In the genomic region with DNA sequence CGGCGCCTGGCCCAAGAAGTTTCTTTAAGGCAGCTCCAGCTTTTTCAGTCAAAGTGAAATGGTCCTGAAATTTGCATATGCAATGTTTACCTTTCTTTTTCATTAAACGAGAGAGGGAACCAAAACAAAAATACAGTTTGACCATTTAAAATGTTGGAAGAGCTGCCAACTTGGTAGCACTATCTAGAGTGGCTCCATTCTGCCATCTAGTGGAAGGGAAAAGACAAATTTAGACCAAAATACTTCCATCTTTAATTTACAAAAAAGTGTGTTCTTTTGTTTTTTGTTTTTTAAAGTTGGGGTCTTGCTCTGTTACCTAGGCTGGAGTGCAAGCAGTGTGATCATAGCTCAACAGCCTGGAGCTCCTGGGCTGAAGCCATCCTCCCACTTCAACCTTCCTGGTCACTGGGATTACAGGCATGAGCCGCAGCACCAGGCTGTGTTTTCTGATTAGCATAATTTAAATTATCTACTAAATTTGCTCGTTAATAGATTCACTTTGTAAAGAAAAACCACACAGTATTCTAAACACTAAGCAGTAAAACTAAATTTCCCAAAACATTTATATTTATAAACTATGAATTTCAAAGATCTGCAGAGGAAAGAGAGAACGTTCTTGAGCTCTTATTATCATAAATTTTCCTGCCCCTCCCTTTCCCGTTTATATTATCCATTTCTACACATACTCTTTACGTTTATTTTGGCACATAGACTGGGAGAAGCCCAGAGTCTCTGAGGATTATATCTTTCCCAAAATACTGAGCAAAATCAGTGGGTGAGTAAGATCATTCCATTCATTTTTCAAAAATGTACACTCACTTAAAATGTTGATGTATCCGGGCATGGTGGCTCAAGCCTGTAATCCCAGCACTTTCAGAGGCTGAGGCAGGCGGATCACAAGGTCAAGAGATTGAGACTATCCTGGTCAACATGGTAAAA, we compare ENCODE assay signal across 8 cellular contexts. TPM values are rescaled to one million over a fixed set of nuclear protein-coding genes. Genes with fewer than 3 reads are reported as not detected.
A peak's percentile ranks its signal among the peaks of the same experiment; 100 is the strongest.
DNase-seq lines count a peak whose midpoint lies in the region; ATAC-seq and TF ChIP-seq lines count a peak whose summit lies in the region.

No MANE protein-coding gene starts in this region.

- H3K9me3 ChIP-seq in DND-41 (ENCODE audit: insufficient read depth, low read length, severe bottlenecking) (no peaks in the 10 kb centered on the region), Karpas-422 (ENCODE audit: low read length) (no peaks in the 10 kb centered on the region)

- no peaks in the 10 kb centered on the region for H3K79me2 ChIP-seq in DND-41 (ENCODE audit: insufficient read depth, low read length)
- no peaks in the 10 kb centered on the region for H3K79me2 ChIP-seq in Karpas-422 (ENCODE audit: low read length)

- no peaks in the 10 kb centered on the region for H3K27me3 Mint-ChIP-seq in osteocyte (ENCODE audit: unreplicated experiment)

- peaks cover 6% of the 10 kb centered on the region for H3K4me1 ChIP-seq in DND-41 (ENCODE audit: insufficient read depth, low read length)
- H3K4me1 ChIP-seq in Karpas-422 (ENCODE audit: low read length) = peaks cover 19% of the 10 kb centered on the region

- TF ChIP-seq CTCF in DND-41 (IDR thresholded peaks at IDR 0.05; ENCODE audit: borderline replicate concordance, extremely low read depth, low read length, poor library complexity, severe bottlenecking) (peak; percentile 70), osteocyte (IDR thresholded peaks at IDR 0.05) (peak; percentile 75)

- peak overlapping the region; percentile 93 for H3K27ac Mint-ChIP-seq in osteocyte (ENCODE audit: unreplicated experiment)

- H2AFZ ChIP-seq in DND-41 (ENCODE audit: low read depth, low read length) = no peak overlapping the region
- peak overlapping the region; percentile 85 for H2AFZ ChIP-seq in Karpas-422 (ENCODE audit: low read length)

- H3K27me3 ChIP-seq in DND-41 (ENCODE audit: insufficient read depth, low read length, poor library complexity) = peaks cover 17% of the 10 kb centered on the region
- 0 out of 2 replicates have a peak, but pooled peaks cover 3% of the 10 kb centered on the region for H3K27me3 ChIP-seq in Karpas-422 (ENCODE audit: low read length)

- H3K9me2 ChIP-seq in Karpas-422 (replicated peaks; ENCODE audit: insufficient read depth, low read length) = no peaks in the 10 kb centered on the region

- peaks cover 49% of the 10 kb centered on the region for H3K4me1 Mint-ChIP-seq in osteocyte (ENCODE audit: unreplicated experiment)

- ATAC-seq in DND-41 (ENCODE audit: insufficient read depth, low read depth) (peak; percentile 63; the same call in 2 of the 3 replicates), GM21515 (IDR thresholded peaks at IDR 0.05; ENCODE audit: unreplicated experiment) (no peak)

- no peaks in the 10 kb centered on the region for H3K36me3 ChIP-seq in DND-41 (ENCODE audit: insufficient read depth, low read length)
- no peaks in the 10 kb centered on the region for H3K36me3 ChIP-seq in Karpas-422 (ENCODE audit: insufficient read depth, low read length)

- no peak overlapping the region for H3K4me2 ChIP-seq in DND-41 (ENCODE audit: insufficient read depth, low read length)
- peak overlapping the region; percentile 66 for H3K4me2 ChIP-seq in Karpas-422 (ENCODE audit: low read depth, low read length, poor library complexity, severe bottlenecking)

- TF ChIP-seq POLR2A in erythroblast (IDR thresholded peaks at IDR 0.05; ENCODE audit: low read length) = no peak

- H4K20me1 ChIP-seq in DND-41 (ENCODE audit: insufficient read depth, low read length) (no peaks in the 10 kb centered on the region; the same call in 1 of the 2 replicates), Karpas-422 (ENCODE audit: insufficient read depth, low read depth, low read length) (peaks cover 4% of the 10 kb centered on the region; the same call in 1 of the 2 replicates)

- no peaks in the 10 kb centered on the region for H3K9me3 Mint-ChIP-seq in osteocyte (ENCODE audit: unreplicated experiment)

- DNase-seq in DND-41 (no peak), Karpas-422 (peak; percentile 91), RKO (ENCODE audit: low spot score) (peak; percentile 69), erythroblast (lab: John Stamatoyannopoulos, UW) (peak; percentile 68 to 83), osteocyte (ENCODE audit: extremely low spot score, unreplicated experiment) (peak; percentile 36), activated gamma-delta T cell treated with Interleukin-2 at 50 U/mL for 16 hours (no peak)
- DNase-seq in effector CD8-positive, alpha-beta T cell (lab: John Stamatoyannopoulos, UW) = no peak

- H3K27ac ChIP-seq in DND-41 (ENCODE audit: low read length) = no peak overlapping the region
- no peak overlapping the region for H3K27ac ChIP-seq in Karpas-422 (ENCODE audit: low read length)

- H3K4me3 ChIP-seq in DND-41 (ENCODE audit: low read depth in 1 of 2, low read length in 2 of 2) (no peak overlapping the region), Karpas-422 (ENCODE audit: low read length) (no peak overlapping the region)

- no peaks in the 10 kb centered on the region for H3K36me3 Mint-ChIP-seq in osteocyte (ENCODE audit: unreplicated experiment)

- H3K9ac ChIP-seq in DND-41 (ENCODE audit: low read depth, low read length) (no peak overlapping the region), Karpas-422 (ENCODE audit: low read length) (peak overlapping the region; percentile 30; the same call in 1 of the 2 replicates)

- peak overlapping the region; percentile 63 for H3K4me3 Mint-ChIP-seq in osteocyte (ENCODE audit: unreplicated experiment)

RNA-seq across cellular contexts. Expression of gene RFC4, which starts 15.4 kb away (rescaled TPM):
- total RNA-seq in Karpas-422 (2014; rRNA removed; shearing (Covaris generic); ENCODE audit: low replicate concordance) = 59.7 and 80.7 TPM in 2 replicates
- 17.2 and 18.1 TPM in 2 replicates for total RNA-seq in osteocyte

RNA-seq across cellular contexts. Expression of gene ADIPOQ, which starts 20.8 kb away (rescaled TPM):
- not detected in 2 replicates for total RNA-seq in Karpas-422 (2014; rRNA removed; shearing (Covaris generic); ENCODE audit: low replicate concordance)
- not detected in 2 replicates for total RNA-seq in osteocyte

RNA-seq across cellular contexts. Expression of gene EIF4A2, which starts 38.3 kb away (rescaled TPM):
- 541 and 657 TPM in 2 replicates for total RNA-seq in Karpas-422 (2014; rRNA removed; shearing (Covaris generic); ENCODE audit: low replicate concordance)
- 356 and 408 TPM in 2 replicates for total RNA-seq in osteocyte

Comparison
In these comparisons a context has a peak if more than half of its experiments do, and no peak if none do; other contexts are left out.
1. DNase-seq: peak in Karpas-422 (single experiment), RKO (single experiment), erythroblast (2 of 2) and osteocyte (single experiment); none in DND-41 (single experiment), activated gamma-delta T cell treated with Interleukin-2 at 50 U/mL for 16 hours (single experiment) and effector CD8-positive, alpha-beta T cell (single experiment).